ENCODE assay signal across 37 cellular contexts in the genomic region with DNA sequence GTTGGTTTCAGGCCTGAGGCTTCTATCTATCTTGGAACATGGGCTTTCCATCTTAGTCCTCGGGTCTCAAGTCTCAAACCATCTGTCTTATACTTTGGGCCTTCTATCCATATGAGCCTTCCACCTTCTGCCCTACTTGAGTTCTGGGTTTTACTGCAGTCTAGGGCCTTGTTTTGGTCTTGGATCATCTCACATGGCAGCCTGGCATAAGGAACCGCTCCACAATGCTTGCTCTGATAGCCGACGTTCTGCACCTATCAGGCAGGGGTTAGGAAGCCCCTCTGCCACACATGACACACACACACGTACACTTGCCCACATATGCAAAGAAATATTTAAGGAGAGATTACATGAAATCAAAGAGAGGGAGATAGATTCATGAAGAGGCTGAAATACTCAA. TPM values are rescaled to one million over a fixed set of nuclear protein-coding genes. Genes with fewer than 3 reads are reported as not detected.
"Had no signal": no experiment of that assay in that cellular context is flagged by ENCODE, and none has a peak within 500 bp of the region (broad histone marks: within the 10 kb centered on the region; RNA-seq: fewer than 3 reads in every experiment).

No MANE protein-coding gene starts in this region.

- H3K4me3 ChIP-seq: MG63 had no signal

- DNase-seq: Karpas-422, Kasumi-1, MG63, MM.1S, MV-4-11, NCI-H1048, NCI-H1092, NCI-H1092 treated with DMSO at 0.1 percent for 48 hours, NCI-H1105, NCI-H1105 treated with DMSO at 0.1 percent for 48 hours, NCI-H1417, NCI-H1417 treated with DMSO at 0.1 percent for 48 hours, NCI-H1436, NCI-H1436 treated with DMSO at 0.1 percent for 48 hours, NCI-H146, NCI-H1694, NCI-H1694 treated with DMSO at 0.1 percent for 48 hours, NCI-H187, NCI-H187 treated with DMSO at 0.1 percent for 48 hours, NCI-H1930, NCI-H2029, NCI-H2029 treated with DMSO at 0.1 percent for 48 hours, NCI-H2081, NCI-H2081 treated with DMSO at 0.1 percent for 48 hours, NCI-H2107, NCI-H2171, NCI-H2171 treated with DMSO at 0.1 percent for 48 hours, NCI-H2227 treated with DMSO at 0.1 percent for 48 hours, NCI-H226, NCI-H345, NCI-H446, NCI-H446 treated with DMSO at 0.1 percent for 48 hours, NCI-H510A, NCI-H510A treated with DMSO at 0.1 percent for 48 hours had no signal

- H3K27ac ChIP-seq: KMS-11 had no signal

- H3K9me3 ChIP-seq: MG63 had no signal

- H3K27me3 ChIP-seq: MG63 had no signal

- H3K9ac ChIP-seq: KMS-11 had no signal

- H3K4me2 ChIP-seq: KMS-11 had no signal

- H3K36me3 ChIP-seq: MG63 had no signal

RNA-seq across cellular contexts. Expression of a gene that starts 25.5 kb away (rescaled TPM):
- total RNA-seq: M059J, NCI-H460 had no signal
